In the genomic region with DNA sequence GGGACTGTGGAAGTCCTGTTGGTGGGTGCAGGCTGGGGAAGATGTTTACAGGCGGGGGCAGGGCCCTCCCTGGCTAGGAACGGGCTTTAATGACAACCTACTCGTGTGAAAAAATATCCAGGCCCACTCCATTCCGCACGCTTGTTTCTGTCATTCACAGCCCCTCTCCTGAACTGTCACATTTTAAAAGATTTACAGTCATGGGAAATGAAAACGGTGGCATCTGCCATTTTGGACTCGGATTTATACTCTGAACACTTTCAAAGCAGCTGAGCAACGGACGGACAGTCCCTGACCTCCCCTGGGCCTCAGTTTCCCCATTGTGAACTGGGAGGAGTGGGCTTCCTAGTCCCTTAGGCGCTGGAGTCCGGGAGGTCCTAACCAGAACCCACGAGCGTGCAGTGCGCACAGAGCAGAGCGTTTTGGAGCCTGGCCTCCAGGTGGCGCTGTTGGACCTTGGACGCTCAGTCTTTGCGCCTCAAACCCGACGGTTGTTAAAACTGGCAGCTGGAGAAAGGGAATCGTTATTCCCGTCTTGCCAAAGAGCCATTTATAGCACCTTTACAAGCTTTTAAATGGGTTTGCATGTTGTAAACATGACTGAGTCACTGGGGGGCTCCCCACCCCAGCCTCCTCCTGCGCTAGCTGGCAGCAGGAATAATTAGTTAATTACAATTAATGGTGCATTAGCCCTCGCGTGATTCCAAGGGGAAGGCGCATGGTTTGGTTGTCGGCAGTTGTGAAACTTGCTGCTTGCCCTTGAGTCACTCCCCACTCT, we compare ENCODE assay signal across 8 cellular contexts.
DNase-seq lines count a peak whose midpoint lies in the region; ATAC-seq and TF ChIP-seq lines count a peak whose summit lies in the region.

No MANE protein-coding gene starts in this region.

- H3K27ac Mint-ChIP-seq in activated naive CD4-positive, alpha-beta T cell treated with anti-CD3 and anti-CD28 coated beads, Interleukin-2, amount 10 ng/mL, durations not matched to agents 7 days and 5 days, result no peak overlapping the region

- H3K27me3 ChIP-seq in DND-41 (ENCODE audit: insufficient read depth, low read length, poor library complexity), result no peaks in the 10 kb centered on the region
- H3K27me3 ChIP-seq in MM.1S (replicated peaks; ENCODE audit: insufficient read depth, low read length), result peaks cover 91% of the 10 kb centered on the region
- peaks cover 12% of the 10 kb centered on the region for H3K27me3 ChIP-seq in upper lobe of right lung

- H3K36me3 ChIP-seq in DND-41 (ENCODE audit: insufficient read depth, low read length) (no peaks in the 10 kb centered on the region), MM.1S (replicated peaks; ENCODE audit: insufficient read depth, low read length) (no peaks in the 10 kb centered on the region), SK-N-MC (ENCODE audit: insufficient read depth, low read length) (no peaks in the 10 kb centered on the region), upper lobe of right lung (no peaks in the 10 kb centered on the region)

- H3K27ac ChIP-seq in DND-41 (ENCODE audit: low read length) (no peak overlapping the region), MM.1S (ENCODE audit: low read length) (no peak overlapping the region), SK-N-MC (no peak overlapping the region), upper lobe of right lung (no peak overlapping the region)

- no peaks in the 10 kb centered on the region for H3K9me2 ChIP-seq in MM.1S (replicated peaks; ENCODE audit: insufficient read depth, low read length)

- peaks cover 6% of the 10 kb centered on the region for H3K27me3 Mint-ChIP-seq in activated naive CD4-positive, alpha-beta T cell treated with anti-CD3 and anti-CD28 coated beads, Interleukin-2, amount 10 ng/mL, durations not matched to agents 7 days and 5 days

- H3K79me2 ChIP-seq in DND-41 (ENCODE audit: insufficient read depth, low read length), result no peaks in the 10 kb centered on the region
- no peaks in the 10 kb centered on the region for H3K79me2 ChIP-seq in MM.1S (ENCODE audit: low read length)

- H3K4me1 ChIP-seq in DND-41 (ENCODE audit: insufficient read depth, low read length), result peaks cover 2% of the 10 kb centered on the region; the same call in 1 of the 2 replicates
- H3K4me1 ChIP-seq in MM.1S (ENCODE audit: low read length), result no peaks in the 10 kb centered on the region
- peaks cover 3% of the 10 kb centered on the region for H3K4me1 ChIP-seq in upper lobe of right lung

- peak; percentile 80 for DNase-seq in DND-41
- DNase-seq in MM.1S, result peak; percentile 78
- peak; percentile 44 for DNase-seq in SK-N-MC (ENCODE audit: low read depth, low spot score)
- DNase-seq in activated naive CD4-positive, alpha-beta T cell treated with anti-CD3 and anti-CD28 coated beads, Interleukin-2, amount 10 ng/mL, durations not matched to agents 7 days and 5 days, result peak; percentile 84
- DNase-seq in head of caudate nucleus, result peak; percentile 72 to 93 (median 86)
- peak; percentile 70 to 97 (median 88) for DNase-seq in posterior cingulate gyrus
- peak; percentile 92 for DNase-seq in upper lobe of right lung
- DNase-seq in amniotic stem cell (lab: John Stamatoyannopoulos, UW), result no peak

- H3F3A ChIP-seq in MM.1S (ENCODE audit: insufficient read depth, low read length), result no peaks in the 10 kb centered on the region

- no peaks in the 10 kb centered on the region for H3K9me3 Mint-ChIP-seq in activated naive CD4-positive, alpha-beta T cell treated with anti-CD3 and anti-CD28 coated beads, Interleukin-2, amount 10 ng/mL, durations not matched to agents 7 days and 5 days

- CTCF ChIA-PET in activated naive CD4-positive, alpha-beta T cell treated with anti-CD3 and anti-CD28 coated beads, Interleukin-2, amount 10 ng/mL, durations not matched to agents 7 days and 5 days (lab: Charles Lee), result interaction anchor here (0.7 to 2.2 kb wide), 13 partner anchors 10 to 544 kb away, joined by 3 to 12 read pairs (median 4); no protein-coding TSS in a partner anchor

- H2AFZ ChIP-seq in DND-41 (ENCODE audit: low read depth, low read length) (no peak overlapping the region), MM.1S (ENCODE audit: low read length) (no peak overlapping the region)

- H4K20me1 ChIP-seq in DND-41 (ENCODE audit: insufficient read depth, low read length) (peaks cover 10% of the 10 kb centered on the region; the same call in 1 of the 2 replicates), MM.1S (ENCODE audit: insufficient read depth, low read length) (no peaks in the 10 kb centered on the region)

- peak; percentile 95 for ATAC-seq in DND-41 (ENCODE audit: insufficient read depth, low read depth)
- peak; percentile 86 for ATAC-seq in upper lobe of right lung

- H3K4me3 ChIP-seq in DND-41 (ENCODE audit: low read depth in 1 of 2, low read length in 2 of 2) (no peak overlapping the region), MM.1S (ENCODE audit: low read length) (no peak overlapping the region), SK-N-MC (no peak overlapping the region), upper lobe of right lung (no peak overlapping the region)

- H3K4me1 Mint-ChIP-seq in activated naive CD4-positive, alpha-beta T cell treated with anti-CD3 and anti-CD28 coated beads, Interleukin-2, amount 10 ng/mL, durations not matched to agents 7 days and 5 days, result peaks cover 2% of the 10 kb centered on the region

- H3K36me3 Mint-ChIP-seq in activated naive CD4-positive, alpha-beta T cell treated with anti-CD3 and anti-CD28 coated beads, Interleukin-2, amount 10 ng/mL, durations not matched to agents 7 days and 5 days, result no peaks in the 10 kb centered on the region

- TF ChIP-seq CTCF in DND-41 (IDR thresholded peaks at IDR 0.05; ENCODE audit: borderline replicate concordance, extremely low read depth, low read length, poor library complexity, severe bottlenecking), result peak; percentile 99
- TF ChIP-seq CTCF in MM.1S (IDR thresholded peaks at IDR 0.05; ENCODE audit: low read length), result peak; percentile 94
- peak; percentile 97 for TF ChIP-seq CTCF in upper lobe of right lung (IDR thresholded peaks at IDR 0.05)

- intact Hi-C loops in head of caudate nucleus (cut with DNase I) (no loop called here), posterior cingulate gyrus (cut with DNase I) (loop anchor here (10.0 kb wide), 1 partner anchor 67 kb away; no protein-coding TSS in a partner anchor), upper lobe of right lung (cut with DNase I) (no loop called here)

- H3K4me3 Mint-ChIP-seq in activated naive CD4-positive, alpha-beta T cell treated with anti-CD3 and anti-CD28 coated beads, Interleukin-2, amount 10 ng/mL, durations not matched to agents 7 days and 5 days, result no peak overlapping the region

- H3K9ac ChIP-seq in DND-41 (ENCODE audit: low read depth, low read length) (no peak overlapping the region), MM.1S (ENCODE audit: low read length) (no peak overlapping the region), SK-N-MC (ENCODE audit: insufficient read length) (no peak overlapping the region)

- H3K4me2 ChIP-seq in DND-41 (ENCODE audit: insufficient read depth, low read length) (no peak overlapping the region; the same call in 1 of the 2 replicates), MM.1S (ENCODE audit: low read depth, low read length) (peak overlapping the region; percentile 26; the same call in 1 of the 2 replicates)

- H3K9me3 ChIP-seq in DND-41 (ENCODE audit: insufficient read depth, low read length, severe bottlenecking) (no peaks in the 10 kb centered on the region), MM.1S (replicated peaks; ENCODE audit: insufficient read depth, low read length) (no peaks in the 10 kb centered on the region), SK-N-MC (ENCODE audit: low read depth, low read length) (no peaks in the 10 kb centered on the region), upper lobe of right lung (no peaks in the 10 kb centered on the region)
